ENCODE assay signal across 9 cellular contexts in genomic region chr2:61534926-61535325, GRCh38. TPM values are rescaled to one million over a fixed set of nuclear protein-coding genes. Genes with fewer than 3 reads are reported as not detected.
DNase-seq lines count a peak whose midpoint lies in the region; ATAC-seq, FAIRE-seq and TF ChIP-seq lines count a peak whose summit lies in the region.
"Had no signal": no experiment of that assay in that cellular context is flagged by ENCODE, and none has a peak within 500 bp of the region (broad histone marks: within the 10 kb centered on the region; RNA-seq: fewer than 3 reads in every experiment).

No MANE protein-coding gene starts in this region.

- H3K27me3 ChIP-seq in heart left ventricle (no peaks in the 10 kb centered on the region), upper lobe of left lung (no peaks in the 10 kb centered on the region)

- ATAC-seq in heart left ventricle (no peak), left ventricle myocardium superior (no peak), upper lobe of left lung (ENCODE audit: low FRiP score in 2 of 2) (no peak)

- H3K27me3 Mint-ChIP-seq in activated naive CD8-positive, alpha-beta T cell, result no peaks in the 10 kb centered on the region

- intact Hi-C loops in heart left ventricle (cut with DNase I) (loop anchor here in 8 of 10 donors (5.0 to 10.0 kb wide), 13 partner anchors 63 to 317 kb away; partner anchors contain the start of genes USP34 (in 2 of the 8) and FAM161A (in 1 of the 8)), left ventricle myocardium superior (cut with micrococcal nuclease) (loop anchor here (5.0 kb wide), 1 partner anchor 227 kb away; no protein-coding TSS in a partner anchor), kidney (cut with DNase I) (no loop called here)

- 35 to 38% (median 36%) methylated on average over 2 of the region's 2 CpGs for WGBS in heart left ventricle, 4 donors
- 22 to 26% methylated on average over 2 of the region's 2 CpGs for WGBS in upper lobe of left lung, 2 donors

- H3K9me3 ChIP-seq in heart left ventricle (no peaks in the 10 kb centered on the region), kidney (ENCODE audit: control insufficient read depth in 1 of 2, low read length in 2 of 2) (no peaks in the 10 kb centered on the region), upper lobe of left lung (no peaks in the 10 kb centered on the region)

- DNase-seq in heart left ventricle (no peak), left ventricle myocardium superior (no peak), kidney (no peak), upper lobe of left lung (no peak), NCI-H510A treated with DMSO at 0.1 percent for 48 hours (lab: John Stamatoyannopoulos, UW) (no peak), hippocampal formation (lab: John Stamatoyannopoulos, UW) (no peak), DMS 273 treated with DMSO at 0.1 percent for 48 hours (lab: John Stamatoyannopoulos, UW) (no peak)
- DNase-seq: GF-D8 had no signal

- TF ChIP-seq CTCF in heart left ventricle (IDR thresholded peaks at IDR 0.05), result no peak
- no peak for TF ChIP-seq CTCF in kidney (IDR thresholded peaks at IDR 0.05; ENCODE audit: borderline replicate concordance, extremely low read depth, insufficient read depth)
- no peak for TF ChIP-seq CTCF in upper lobe of left lung (IDR thresholded peaks at IDR 0.05)

- no peak for TF ChIP-seq EP300 in upper lobe of left lung (IDR thresholded peaks at IDR 0.05)

- peak overlapping the region; percentile 99 for H3K27ac Mint-ChIP-seq in activated naive CD8-positive, alpha-beta T cell

- FAIRE-seq in kidney (lab: Jason Lieb, UNC), result no peak

- H3K27ac ChIP-seq in heart left ventricle (peak overlapping the region in 11 of 12 donors; percentile 2 to 98 (median 93)), kidney (ENCODE audit: low read depth in 2 of 2, low read length in 2 of 2) (no peak overlapping the region), upper lobe of left lung (peak overlapping the region in 3 of 4 donors; percentile 88 to 99 (median 93))

- no peaks in the 10 kb centered on the region for H3K9me3 Mint-ChIP-seq in activated naive CD8-positive, alpha-beta T cell (ENCODE audit: low read depth)

- H3K36me3 ChIP-seq in heart left ventricle (peaks cover 0 to 17% (median 5%) of the 10 kb centered on the region in 9 donors), kidney (ENCODE audit: control insufficient read depth in 1 of 2, insufficient read depth in 2 of 2, low read length in 2 of 2) (peaks cover 0 to 7% of the 10 kb centered on the region in 2 donors), upper lobe of left lung (peaks cover 0 to 10% (median 0%) of the 10 kb centered on the region in 4 donors)

- H3K4me3 Mint-ChIP-seq in activated naive CD8-positive, alpha-beta T cell, result peak overlapping the region; percentile 98

- TF ChIP-seq POLR2A in heart left ventricle (IDR thresholded peaks at IDR 0.05) (no peak), upper lobe of left lung (IDR thresholded peaks at IDR 0.05) (no peak)

- H3K4me1 ChIP-seq in heart left ventricle (peaks cover 6 to 55% (median 41%) of the 10 kb centered on the region in 12 donors), kidney (ENCODE audit: control insufficient read depth in 1 of 2, insufficient read depth in 1 of 2, low read depth in 1 of 2, low read length in 2 of 2) (peaks cover 8 to 21% of the 10 kb centered on the region in 2 donors), upper lobe of left lung (peaks cover 21 to 51% (median 39%) of the 10 kb centered on the region in 4 donors)

- H3K9ac ChIP-seq in kidney (ENCODE audit: low read length in 2 of 2), result peak overlapping the region in 1 of 2 donors; percentile 89

- peaks cover 56% of the 10 kb centered on the region for H3K4me1 Mint-ChIP-seq in activated naive CD8-positive, alpha-beta T cell (ENCODE audit: low read depth)

- peak overlapping the region in 10 of 12 donors; percentile 0 to 90 (median 78) for H3K4me3 ChIP-seq in heart left ventricle
- peak overlapping the region; percentile 90 to 97 for H3K4me3 ChIP-seq in kidney (ENCODE audit: low read length in 2 of 2)
- peak overlapping the region in 1 of 4 donors; percentile 86 for H3K4me3 ChIP-seq in upper lobe of left lung

- H3K36me3 Mint-ChIP-seq in activated naive CD8-positive, alpha-beta T cell, result peaks cover 7% of the 10 kb centered on the region

RNA-seq across cellular contexts. Expression of gene XPO1, which starts 3.2 kb away (rescaled TPM):
- total RNA-seq in heart left ventricle (10 to 100 TPM; 39.2 to 89.5 (median 74.6) TPM), left ventricle myocardium superior (66.0 TPM), kidney (117 TPM), upper lobe of left lung (100 to 1,000 TPM in 2 of 6 donors, 10 to 100 TPM in 4; 52.2 to 145 (median 81.9) TPM)
- polyA plus RNA-seq in heart left ventricle (100 to 1,000 TPM in 1 of 2 donors, 10 to 100 TPM in 1; 31.1 to 110 TPM), kidney (ENCODE audit: insufficient read depth, low read depth, low replicate concordance) (37.8 TPM)

Comparison
In these comparisons a context has a peak if more than half of its experiments do, and no peak if none do; other contexts are left out.
1. H3K27ac ChIP-seq: peak in heart left ventricle (11 of 12) and upper lobe of left lung (3 of 4); none in kidney (0 of 2).